ENCODE assay signal across 11 cellular contexts in the genomic region with DNA sequence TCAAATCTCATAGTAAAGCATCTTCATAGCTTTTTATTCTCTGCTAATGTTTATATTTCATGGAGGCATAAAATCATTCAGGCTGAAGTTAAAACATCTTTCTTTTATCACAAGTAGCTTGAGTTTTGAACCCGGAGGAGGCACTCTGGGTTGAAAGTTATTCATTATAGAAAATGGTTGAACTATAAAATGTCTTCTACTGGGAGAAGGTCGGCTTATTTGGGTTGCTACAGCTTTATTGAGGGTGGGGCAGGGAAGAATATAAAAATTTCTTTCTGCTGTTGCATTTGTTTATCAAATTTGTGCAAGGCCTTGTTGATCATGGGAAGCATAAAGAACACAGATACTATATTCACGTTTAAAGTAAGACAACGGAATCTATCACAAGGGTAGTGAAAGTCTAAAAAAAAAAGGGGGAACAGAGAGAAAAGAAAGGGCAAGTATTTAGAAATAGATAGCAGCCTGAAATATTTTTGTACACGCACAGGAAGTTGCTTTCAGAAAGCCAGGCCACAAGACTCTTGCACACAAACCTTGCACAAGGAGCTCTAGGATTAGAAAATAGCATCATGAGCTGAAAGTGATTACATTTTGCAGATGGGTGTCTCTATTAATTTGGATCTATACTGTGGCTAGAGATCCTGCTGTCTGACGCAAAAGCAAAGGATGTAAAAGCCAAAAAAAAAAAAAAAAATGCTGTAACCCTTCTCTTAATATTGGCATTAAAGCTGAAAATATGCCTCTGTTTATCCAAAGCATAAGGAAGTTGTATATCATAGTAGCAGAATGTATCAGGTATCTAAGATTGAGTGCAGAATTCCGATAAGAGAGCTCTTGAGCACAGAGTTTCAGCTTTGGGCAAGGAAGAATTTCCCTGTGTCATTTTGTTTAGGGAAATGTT. TPM values are rescaled to one million over a fixed set of nuclear protein-coding genes. Genes with fewer than 3 reads are reported as not detected.
A peak's percentile ranks its signal among the peaks of the same experiment; 100 is the strongest.
DNase-seq lines count a peak whose midpoint lies in the region; ATAC-seq and TF ChIP-seq lines count a peak whose summit lies in the region.
"Had no signal": no experiment of that assay in that cellular context is flagged by ENCODE, and none has a peak within 500 bp of the region (broad histone marks: within the 10 kb centered on the region; RNA-seq: fewer than 3 reads in every experiment).

No MANE protein-coding gene starts in this region.

- TF ChIP-seq POLR2A in Peyer's patch (IDR thresholded peaks at IDR 0.05), result no peak

- CTCF ChIA-PET in CD4-positive, alpha-beta T cell (lab: Charles Lee), result interaction anchor here (0.7 to 2.2 kb wide), 6 partner anchors 9 to 135 kb away, joined by 4 to 17 read pairs (median 5); no protein-coding TSS in a partner anchor

- peaks cover 0 to 19% (median under 1%) of the 10 kb centered on the region in 4 donors for H3K4me1 ChIP-seq in Peyer's patch

- no peaks in the 10 kb centered on the region for H3K9me3 Mint-ChIP-seq in CD4-positive, alpha-beta T cell

- peak overlapping the region; percentile 65 for H3K27ac ChIP-seq in CD4-positive, alpha-beta T cell (ENCODE audit: low read depth, low read length)
- H3K27ac ChIP-seq in Peyer's patch (peak overlapping the region; percentile 63 to 73 (median 68)), layer of hippocampus (ENCODE audit: low read depth, low read length) (peak overlapping the region; percentile 20)

- POLR2A ChIA-PET in CD4-positive, alpha-beta T cell (lab: Charles Lee), result interaction anchor here (0.6 to 14.0 kb wide), 26 partner anchors 10 to 406 kb away, joined by 3 to 1205 read pairs (median 6); partner anchors contain the start of gene TMSB4X

- no peak for DNase-seq in CD4-positive, alpha-beta T cell
- DNase-seq in Peyer's patch, result peak in 1 of 3 donors; percentile 44
- DNase-seq in putamen (ENCODE audit: low spot score), result no peak
- DNase-seq in NCI-H146 (lab: John Stamatoyannopoulos, UW), result no peak
- no peak for DNase-seq in stimulated activated CD8-positive, alpha-beta memory T cell treated with anti-CD3 and anti-CD28 coated beads, Interleukin-4, amount 100 ng/mL, for 48 hours
- no peak for DNase-seq in mesenteric fat pad (ENCODE audit: low spot score)
- DNase-seq: activated effector memory CD4-positive, alpha-beta T cell treated with Interleukin-2 at 50 U/mL for 16 hours; NCI-H1694 treated with DMSO at 0.1 percent for 48 hours had no signal

- peak; percentile 48 for ATAC-seq in CD4-positive, alpha-beta T cell (ENCODE audit: poor library complexity)
- ATAC-seq in GM21717 (IDR thresholded peaks at IDR 0.05; ENCODE audit: unreplicated experiment), result peak; percentile 58
- ATAC-seq: left lobe of liver had no signal

- no peaks in the 10 kb centered on the region for H3K36me3 ChIP-seq in Peyer's patch

- H3K27me3 ChIP-seq in CD4-positive, alpha-beta T cell (ENCODE audit: control insufficient read depth, insufficient read depth, low read length), result no peaks in the 10 kb centered on the region
- H3K27me3 ChIP-seq in Peyer's patch, result no peaks in the 10 kb centered on the region
- no peaks in the 10 kb centered on the region for H3K27me3 ChIP-seq in layer of hippocampus (ENCODE audit: control insufficient read depth, insufficient read depth, low read length)

- intact Hi-C loops in CD4-positive, alpha-beta T cell (cut with DNase I, micrococcal nuclease), result loop anchor here in 1 of 2 experiments (2.0 kb wide), 1 partner anchor 31 kb away; no protein-coding TSS in a partner anchor

- H3K4me3 ChIP-seq in Peyer's patch, result no peak overlapping the region

- H3K9me3 ChIP-seq in CD4-positive, alpha-beta T cell (ENCODE audit: control insufficient read depth, low read length), result no peaks in the 10 kb centered on the region
- H3K9me3 ChIP-seq in Peyer's patch, result no peaks in the 10 kb centered on the region

- peak overlapping the region; percentile 95 for H3K27ac Mint-ChIP-seq in CD4-positive, alpha-beta T cell

- peak overlapping the region; percentile 55 for H3K4me3 Mint-ChIP-seq in CD4-positive, alpha-beta T cell

- H3K4me1 Mint-ChIP-seq in CD4-positive, alpha-beta T cell (ENCODE audit: low read depth), result peaks cover 93% of the 10 kb centered on the region

- H3K27me3 Mint-ChIP-seq in CD4-positive, alpha-beta T cell, result no peaks in the 10 kb centered on the region

- TF ChIP-seq CTCF in CD4-positive, alpha-beta T cell (IDR thresholded peaks at IDR 0.05), result no peak
- TF ChIP-seq CTCF in Peyer's patch (IDR thresholded peaks at IDR 0.05), result no peak

- no peaks in the 10 kb centered on the region for H3K36me3 Mint-ChIP-seq in CD4-positive, alpha-beta T cell (ENCODE audit: low read depth)

RNA-seq across cellular contexts. Expression of gene FAM9C, which starts 37.2 kb away (rescaled TPM):
- total RNA-seq in CD4-positive, alpha-beta T cell, result not detected
- total RNA-seq in Peyer's patch (1 to 10 TPM in 1 of 4 donors, under 1 TPM in 1, not detected in 2; 0.57 to 1.6 TPM), mesenteric fat pad (not detected)
- total RNA-seq: left lobe of liver had no signal
